ENCODE assay signal across 22 cellular contexts in genomic region chr9:123378956-123379660, GRCh38. TPM values are rescaled to one million over a fixed set of nuclear protein-coding genes. Genes with fewer than 3 reads are reported as not detected.
DNase-seq lines count a peak whose midpoint lies in the region; ATAC-seq, FAIRE-seq and TF ChIP-seq lines count a peak whose summit lies in the region.
"Had no signal": no experiment of that assay in that cellular context is flagged by ENCODE, and none has a peak within 500 bp of the region (broad histone marks: within the 10 kb centered on the region; RNA-seq: fewer than 3 reads in every experiment).

No MANE protein-coding gene starts in this region.

- no peak for TF ChIP-seq CTCF in cardiac muscle cell (IDR thresholded peaks at IDR 0.05; ENCODE audit: low read depth, low read length)
- no peak for TF ChIP-seq CTCF in K562 (IDR thresholded peaks at IDR 0.05 in 2 of 3, conservative IDR thresholded peaks at IDR 0.05 in 1 of 3; ENCODE audit: insufficient read depth in 2 of 3, low read depth in 1 of 3, low read length in 3 of 3)
- TF ChIP-seq CTCF in endodermal cell (conservative IDR thresholded peaks at IDR 0.05), result no peak

- no peak overlapping the region for H3K4me2 ChIP-seq in K562 (ENCODE audit: insufficient read depth, low read length)
- H3K4me2 ChIP-seq: A549, GM23338 had no signal

- no peaks in the 10 kb centered on the region for H3K9me3 ChIP-seq in cardiac muscle cell (ENCODE audit: low read depth)
- H3K9me3 ChIP-seq in K562 (replicated peaks; ENCODE audit: control insufficient read depth, insufficient read depth, low read depth, low read length), result no peaks in the 10 kb centered on the region
- no peaks in the 10 kb centered on the region for H3K9me3 ChIP-seq in endodermal cell (ENCODE audit: control insufficient read depth, low read length)
- H3K9me3 ChIP-seq: A549, Caco-2 had no signal

- peaks cover 2% of the 10 kb centered on the region for H3K4me1 Mint-ChIP-seq in endodermal cell
- H3K4me1 Mint-ChIP-seq: IgD-negative memory B cell had no signal

- no peaks in the 10 kb centered on the region for H3K79me2 ChIP-seq in K562 (ENCODE audit: control insufficient read depth, insufficient read depth, low read length)

- peaks cover 13% of the 10 kb centered on the region for H3K27me3 Mint-ChIP-seq in endodermal cell (ENCODE audit: insufficient read depth)

- peaks cover 4% of the 10 kb centered on the region for H3K9me1 ChIP-seq in K562 (ENCODE audit: control insufficient read depth, insufficient read depth, low read length)

- no peak overlapping the region for H3K27ac Mint-ChIP-seq in endodermal cell
- H3K27ac Mint-ChIP-seq: CD4-positive, alpha-beta T cell; GM23338; HFFc6; IgD-negative memory B cell had no signal

- no peaks in the 10 kb centered on the region for H4K20me1 ChIP-seq in K562 (replicated peaks; ENCODE audit: control insufficient read depth, insufficient read depth, low read length)

- H3K27ac ChIP-seq in cardiac muscle cell (peak overlapping the region; percentile 15), K562 (ENCODE audit: extremely low read depth, low read depth, low read length) (no peak overlapping the region), endodermal cell (ENCODE audit: low read depth, low read length) (peak overlapping the region; percentile 21)
- H3K27ac ChIP-seq: 22Rv1, A549, C4-2B had no signal

- no peaks in the 10 kb centered on the region for H3K9me3 Mint-ChIP-seq in endodermal cell
- H3K9me3 Mint-ChIP-seq: CD4-positive, alpha-beta T cell; GM23338; HFFc6 had no signal

- no TSS peak for BruUV-seq in K562 (replicated peaks; lab: Mats Ljungman, UMichigan)

- H3K9ac ChIP-seq in K562 (ENCODE audit: insufficient read depth in 1 of 2, low read depth in 2 of 2, low read length in 2 of 2), result no peak overlapping the region; a peak in 1 of 4 replicates
- H3K9ac ChIP-seq in endodermal cell (ENCODE audit: extremely low read depth, low read length, poor library complexity, severe bottlenecking), result no peak overlapping the region

- in situ Hi-C loops in K562 (cut with MboI), result no loop called here

- ATAC-seq in left ventricle myocardium superior, result no peak
- ATAC-seq in K562, result no peak
- ATAC-seq in HG03025 (IDR thresholded peaks at IDR 0.05; ENCODE audit: low FRiP score, unreplicated experiment), result no peak
- ATAC-seq: A549, GM23338 had no signal

- H3K36me3 Mint-ChIP-seq in endodermal cell (ENCODE audit: low read depth), result no peaks in the 10 kb centered on the region

- DNase-seq in cardiac muscle cell (ENCODE audit: low read depth in 1 of 2, low spot score in 1 of 2) (no peak), left ventricle myocardium superior (no peak), K562 (ENCODE audit: extremely low read depth in 1 of 4, low spot score in 3 of 4) (no peak), endodermal cell (no peak), NOMO-1 treated with dmso at 0.1 percent for 144 hours (lab: John Stamatoyannopoulos, UW; ENCODE audit: unreplicated experiment) (no peak)
- DNase-seq in activated effector memory CD4-positive, alpha-beta T cell treated with anti-CD3 and anti-CD28 coated beads, Interleukin-2, amount 50 U/mL, for 16 hours, result no peak
- DNase-seq: AML-193; Caco-2; CD4-positive, alpha-beta T cell; HCEC 1CT; HFFc6 had no signal

- TF ChIP-seq RAD21 in K562 (CRISPR knock-in tag; conservative IDR thresholded peaks at IDR 0.05 in 1 of 2, IDR thresholded peaks at IDR 0.05 in 1 of 2), result no peak

- H3K36me3 ChIP-seq in cardiac muscle cell (no peaks in the 10 kb centered on the region), K562 (ENCODE audit: control insufficient read depth, insufficient read depth, low read length) (no peaks in the 10 kb centered on the region), endodermal cell (ENCODE audit: control insufficient read depth, insufficient read depth, low read length) (no peaks in the 10 kb centered on the region)

- H3K4me1 ChIP-seq in cardiac muscle cell (ENCODE audit: low read depth), result peaks cover 17% of the 10 kb centered on the region
- H3K4me1 ChIP-seq in K562 (replicated peaks in 1 of 2; ENCODE audit: control insufficient read depth in 2 of 2, insufficient read depth in 2 of 2, low read length in 2 of 2), result peaks cover 13 to 73% of the 10 kb centered on the region in 2 experiments
- H3K4me1 ChIP-seq in endodermal cell (ENCODE audit: control insufficient read depth, insufficient read depth, low read length), result peaks cover 4% of the 10 kb centered on the region
- H3K4me1 ChIP-seq: A549 had no signal

- intact Hi-C loops in left ventricle myocardium superior (cut with micrococcal nuclease) (no loop called here), K562 (cut with micrococcal nuclease) (no loop called here)

- H3K27me3 ChIP-seq in cardiac muscle cell (no peaks in the 10 kb centered on the region), K562 (ENCODE audit: control insufficient read depth in 2 of 2, insufficient read depth in 2 of 2, low read length in 2 of 2) (no peaks in the 10 kb centered on the region), endodermal cell (ENCODE audit: control insufficient read depth, insufficient read depth, low read length, poor library complexity, severe bottlenecking) (peaks cover 8% of the 10 kb centered on the region)

- 61% methylated on average over 30 of the region's 30 CpGs for WGBS in K562 (ENCODE audit: insufficient coverage, low coverage, missing lambda C conversion rate)
- WGBS in endodermal cell (ENCODE audit: insufficient coverage in 1 of 2, insufficient read length in 1 of 2), 2 experiments, result 94% methylated on average over 13 to 30 of the region's 30 CpGs

- CTCF ChIA-PET in K562 (lab: Yijun Ruan, JAX; ENCODE audit: low intra/inter-chr PET ratio), result no interaction called here

- no peak for TF ChIP-seq EP300 in K562 (IDR thresholded peaks at IDR 0.05; ENCODE audit: low read length)

- H3K4me3 ChIP-seq in cardiac muscle cell (no peak overlapping the region), K562 (no peak overlapping the region), endodermal cell (ENCODE audit: low read length) (no peak overlapping the region)
- H3K4me3 ChIP-seq: A549, GM23338 had no signal

- H2AFZ ChIP-seq in K562 (ENCODE audit: low read depth, low read length), result no peak overlapping the region
- H2AFZ ChIP-seq: GM23338 had no signal

- FAIRE-seq in K562 (lab: Jason Lieb, UNC), result no peak
- FAIRE-seq: A549, D721Med, G401.6, H54, HTR-8/SVneo had no signal

- H3K4me3 Mint-ChIP-seq in endodermal cell, result no peak overlapping the region
- H3K4me3 Mint-ChIP-seq: CD4-positive, alpha-beta T cell; GM23338; HFFc6 had no signal

- no peak for TF ChIP-seq POLR2A in K562 (conservative IDR thresholded peaks at IDR 0.05)

- POLR2A ChIA-PET in K562 (lab: Yijun Ruan, JAX), result interaction anchor here (1.1 kb wide), 1 partner anchor 10 kb away, joined by 3 read pairs; no protein-coding TSS in a partner anchor

TF ChIP-seq in K562, 482 proteins besides CTCF, POLR2A, EP300 and RAD21:
- TF ChIP-seq POLR2G (IDR thresholded peaks at IDR 0.05; ENCODE audit: low read depth, low read length) (0 out of 2 replicates have a peak, but pooled peaks have one; percentile 37), GABPB1 (CRISPR knock-in tag; IDR thresholded peaks at IDR 0.05) (no peak), IRF9 (tag; IDR thresholded peaks at IDR 0.05) (no peak), SIX5 (IDR thresholded peaks at IDR 0.05; ENCODE audit: borderline replicate concordance in 1 of 2, insufficient read depth in 1 of 2, low read depth in 1 of 2, low read length in 2 of 2) (no peak)

RNA-seq across cellular contexts. Expression of gene CRB2, which starts 23.1 kb away (rescaled TPM):
- total RNA-seq in cardiac muscle cell, result 46.3 and 91.7 TPM in 2 replicates
- 8.3 and 16.9 TPM in 2 replicates for polyA plus RNA-seq in cardiac muscle cell
- total RNA-seq in left ventricle myocardium superior, result 0.79 TPM
- total RNA-seq in K562 (2011; cell fraction: chromatin; rRNA removed; ENCODE audit: low replicate concordance), result 0.67 and 3.0 TPM in 2 replicates
- 2.5 and 3.2 TPM in 2 replicates for total RNA-seq in K562 (2011; cell fraction: nucleolus; rRNA removed)
- 0.76 and 0.88 TPM in 2 replicates for total RNA-seq in K562 (2011; cell fraction: nucleoplasm; rRNA removed)
- total RNA-seq in K562 (2014; rRNA removed), result 0.53 and 0.64 TPM in 2 replicates
- 0.13 and 0.18 TPM in 2 replicates for total RNA-seq in K562 (2014; rRNA removed; fragmentation: Illumina TruSeq; extraction: Trizol)
- 0.25 and 0.38 TPM in 2 replicates for total RNA-seq in K562 (2015; rRNA removed; fragmentation: Illumina TruSeq; extraction: Trizol)
- 1.2 and 1.3 TPM in 2 replicates for total RNA-seq in K562 (2021)
- polyA plus RNA-seq in K562 (2011; rRNA removed), result 0.18 and 0.28 TPM in 2 replicates
- polyA plus RNA-seq in K562 (2011; cell fraction: cytosol; rRNA removed), result 0.19 and 0.67 TPM in 2 replicates
- 1.3 and 2.9 TPM in 2 replicates for polyA plus RNA-seq in K562 (2011; cell fraction: nucleus; rRNA removed)
- 0.25 and 0.68 TPM in 2 replicates for polyA plus RNA-seq in K562 (2012)
- 0.13 and 0.29 TPM in 2 replicates for polyA plus RNA-seq in K562 (2014; fragmentation: Illumina TruSeq; extraction: Trizol)
- polyA plus RNA-seq in K562 (2014; fragmentation: Nextera tagmentation; extraction: Ambion mirVana), result not detected
- polyA plus RNA-seq in K562 (2014; rRNA removed), result 0.43 and 0.44 TPM in 2 replicates
- polyA minus RNA-seq in K562 (2011; rRNA and poly(A)+ RNA removed), result 0.24 and 0.91 TPM in 2 replicates
- polyA minus RNA-seq in K562 (2011; cell fraction: cytosol; rRNA and poly(A)+ RNA removed), result 1.3 and 2.3 TPM in 2 replicates
- 1.1 and 1.2 TPM in 2 replicates for polyA minus RNA-seq in K562 (2011; cell fraction: nucleus; rRNA and poly(A)+ RNA removed)
- total RNA-seq in endodermal cell, result 1 to 10 TPM in 1 of 2 donors, under 1 TPM in 1; 0.75 to 2.0 TPM
- polyA plus RNA-seq in endodermal cell (2013, experiment 1 of 2), result 92.5 TPM
- 79.0 TPM for polyA plus RNA-seq in endodermal cell (2013, experiment 2 of 2)
- total RNA-seq: CD4-positive, alpha-beta T cell; HFFc6 had no signal
- polyA plus RNA-seq: BJ, IgD-negative memory B cell had no signal

Comparison
In these comparisons a context has a peak if more than half of its experiments do, and no peak if none do; other contexts are left out.
1. RNA of gene CRB2, which starts 23.1 kb away (total RNA-seq): 46.3 to 91.7 TPM in cardiac muscle cell; 0.75 to 2.0 TPM in endodermal cell, 0.79 TPM in left ventricle myocardium superior (single experiment) and 0.13 to 3.2 TPM in K562; every median in the first group is over 10 times any median in the second.